In the genomic region with DNA sequence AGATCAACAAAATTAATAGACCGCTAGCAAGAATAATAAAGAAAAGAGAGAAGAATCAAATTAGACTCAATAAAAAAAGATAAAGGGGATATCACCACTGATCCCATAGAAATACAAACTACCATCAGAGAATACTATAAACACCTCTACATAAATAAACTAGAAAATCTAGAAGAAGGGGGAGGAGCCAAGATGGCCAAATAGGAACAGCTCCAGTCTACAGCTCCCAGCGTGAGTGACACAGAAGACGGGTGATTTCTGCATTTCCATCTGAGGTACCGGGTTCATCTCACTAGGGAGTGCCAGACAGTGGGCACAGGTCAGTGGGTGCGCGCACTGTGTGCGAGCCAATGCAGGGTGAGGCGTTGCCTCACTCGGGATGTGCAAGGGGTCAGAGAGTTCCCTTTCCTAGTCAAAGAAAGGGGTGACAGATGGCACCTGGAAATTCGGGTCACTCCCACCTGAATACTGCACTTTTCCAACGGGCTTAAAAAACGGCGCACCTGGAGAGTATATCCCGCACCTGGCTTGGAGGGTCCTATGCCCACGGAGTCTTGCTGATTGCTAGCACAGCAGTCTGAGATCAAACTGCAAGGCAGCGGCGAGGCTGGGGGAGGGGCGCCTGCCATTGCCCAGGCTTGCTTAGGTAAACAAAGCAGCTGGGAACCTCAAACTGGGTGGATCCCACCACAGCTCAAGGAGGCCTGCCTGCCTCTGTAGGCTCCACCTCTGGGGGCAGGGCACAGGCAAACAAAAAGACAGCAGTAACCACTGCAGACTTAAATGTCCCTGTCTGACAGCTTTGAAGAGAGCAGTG, we compare ENCODE assay signal across 16 cellular contexts. TPM values are rescaled to one million over a fixed set of nuclear protein-coding genes. Genes with fewer than 3 reads are reported as not detected.
DNase-seq lines count a peak whose midpoint lies in the region; ATAC-seq and TF ChIP-seq lines count a peak whose summit lies in the region.
"Not testable (repeated sequence)": the region's sequence is repeated elsewhere in the genome, so short reads cannot be mapped to it uniquely, and the experiment has no call there.
"Had no signal": no experiment of that assay in that cellular context is flagged by ENCODE, and none has a peak within 500 bp of the region (broad histone marks: within the 10 kb centered on the region; RNA-seq: fewer than 3 reads in every experiment).

No MANE protein-coding gene starts in this region.

- not testable (repeated sequence) for H4K20me1 ChIP-seq in DND-41 (ENCODE audit: insufficient read depth, low read length)

- TF ChIP-seq CTCF in DND-41 (IDR thresholded peaks at IDR 0.05; ENCODE audit: borderline replicate concordance, extremely low read depth, low read length, poor library complexity, severe bottlenecking); colonic mucosa (IDR thresholded peaks at IDR 0.05); type B pancreatic cell (conservative IDR thresholded peaks at IDR 0.05): not testable (repeated sequence)

- CTCF ChIA-PET in activated CD8-positive, alpha-beta T cell treated with anti-CD3 and anti-CD28 coated beads, Interleukin-2, amount 10 ng/mL, durations not matched to agents 7 days and 5 days (lab: Charles Lee): not testable (repeated sequence)

- H3K27ac ChIP-seq in DND-41 (ENCODE audit: low read length); colonic mucosa; iPS-18a (ENCODE audit: low read length): not testable (repeated sequence)

- not testable (repeated sequence) for H2AFZ ChIP-seq in DND-41 (ENCODE audit: low read depth, low read length)

- peaks cover 37% of the 10 kb centered on the region for H3K27me3 Mint-ChIP-seq in activated CD8-positive, alpha-beta T cell treated with anti-CD3 and anti-CD28 coated beads, Interleukin-2, amount 10 ng/mL, durations not matched to agents 7 days and 5 days (ENCODE audit: low read depth)
- peaks cover 0 to 29% (median 4%) of the 10 kb centered on the region in 5 donors for H3K27me3 Mint-ChIP-seq in naive thymus-derived CD8-positive, alpha-beta T cell
- peaks cover 14% of the 10 kb centered on the region for H3K27me3 Mint-ChIP-seq in type B pancreatic cell

- H3K27ac Mint-ChIP-seq in activated CD8-positive, alpha-beta T cell treated with anti-CD3 and anti-CD28 coated beads, Interleukin-2, amount 10 ng/mL, durations not matched to agents 7 days and 5 days; type B pancreatic cell: not testable (repeated sequence)
- peak overlapping the region in 3 of 10 donors; percentile 8 to 38 (median 22) for H3K27ac Mint-ChIP-seq in naive thymus-derived CD8-positive, alpha-beta T cell

- DNase-seq in DND-41 (peak; percentile 52), NCI-H69 (lab: John Stamatoyannopoulos, UW) (peak; percentile 16), colonic mucosa (peak; percentile 60)
- peak; percentile 39 for DNase-seq in Jurkat, Clone E6-1 (ENCODE audit: low read depth, low spot score)
- peak; percentile 46 for DNase-seq in activated CD8-positive, alpha-beta T cell treated with anti-CD3 and anti-CD28 coated beads, Interleukin-2, amount 10 ng/mL, durations not matched to agents 7 days and 5 days
- DNase-seq in naive thymus-derived CD8-positive, alpha-beta T cell: peak in 5 of 10 donors; percentile 39 to 73 (median 50)
- not testable (repeated sequence) for DNase-seq in type B pancreatic cell (ENCODE audit: extremely low spot score, unreplicated experiment)

- intact Hi-C loops in colonic mucosa (cut with DNase I): not testable (repeated sequence)

- POLR2A ChIA-PET in activated CD8-positive, alpha-beta T cell treated with anti-CD3 and anti-CD28 coated beads, Interleukin-2, amount 10 ng/mL, durations not matched to agents 7 days and 5 days (lab: Charles Lee); naive thymus-derived CD8-positive, alpha-beta T cell (lab: Charles Lee): not testable (repeated sequence)

- H3K9me3 ChIP-seq in DND-41 (ENCODE audit: insufficient read depth, low read length, severe bottlenecking); colonic mucosa; iPS-18a (ENCODE audit: control insufficient read depth, low read depth, low read length): not testable (repeated sequence)

- ATAC-seq in DND-41 (ENCODE audit: insufficient read depth, low read depth); activated CD8-positive, alpha-beta T cell treated with anti-CD3 and anti-CD28 coated beads, Interleukin-2, amount 10 ng/mL, durations not matched to agents 7 days and 5 days; naive thymus-derived CD8-positive, alpha-beta T cell: not testable (repeated sequence)

- H3K4me3 ChIP-seq in DND-41 (ENCODE audit: low read depth in 1 of 2, low read length in 2 of 2); colonic mucosa: not testable (repeated sequence)
- peak overlapping the region; percentile 18; the same call in 1 of the 2 replicates for H3K4me3 ChIP-seq in Jurkat, Clone E6-1 (ENCODE audit: low read length)
- peak overlapping the region; percentile 58 for H3K4me3 ChIP-seq in iPS-18a (ENCODE audit: low read length)

- not testable (repeated sequence) for H3K36me3 ChIP-seq in DND-41 (ENCODE audit: insufficient read depth, low read length); colonic mucosa; iPS-18a (ENCODE audit: control insufficient read depth, low read depth, low read length)

- not testable (repeated sequence) for H3K4me3 Mint-ChIP-seq in activated CD8-positive, alpha-beta T cell treated with anti-CD3 and anti-CD28 coated beads, Interleukin-2, amount 10 ng/mL, durations not matched to agents 7 days and 5 days
- peak overlapping the region in 6 of 10 donors; percentile 4 to 73 (median 35) for H3K4me3 Mint-ChIP-seq in naive thymus-derived CD8-positive, alpha-beta T cell
- H3K4me3 Mint-ChIP-seq in type B pancreatic cell: peak overlapping the region; percentile 13

- H3K4me2 ChIP-seq in DND-41 (ENCODE audit: insufficient read depth, low read length): not testable (repeated sequence)

- H3K27me3 ChIP-seq in DND-41 (ENCODE audit: insufficient read depth, low read length, poor library complexity); colonic mucosa; iPS-18a (ENCODE audit: control insufficient read depth, insufficient read depth, low read length): not testable (repeated sequence)

- H3K9ac ChIP-seq in DND-41 (ENCODE audit: low read depth, low read length); colonic mucosa (ENCODE audit: low read depth in 2 of 2, low read length in 2 of 2); iPS-18a (ENCODE audit: low read length): not testable (repeated sequence)

- not testable (repeated sequence) for H3K36me3 Mint-ChIP-seq in activated CD8-positive, alpha-beta T cell treated with anti-CD3 and anti-CD28 coated beads, Interleukin-2, amount 10 ng/mL, durations not matched to agents 7 days and 5 days (ENCODE audit: low read depth); naive thymus-derived CD8-positive, alpha-beta T cell; type B pancreatic cell

- not testable (repeated sequence) for H3K9me3 Mint-ChIP-seq in activated CD8-positive, alpha-beta T cell treated with anti-CD3 and anti-CD28 coated beads, Interleukin-2, amount 10 ng/mL, durations not matched to agents 7 days and 5 days (ENCODE audit: insufficient read depth); naive thymus-derived CD8-positive, alpha-beta T cell; type B pancreatic cell

- not testable (repeated sequence) for H3K79me2 ChIP-seq in DND-41 (ENCODE audit: insufficient read depth, low read length)

- not testable (repeated sequence) for H3K4me1 ChIP-seq in DND-41 (ENCODE audit: insufficient read depth, low read length); colonic mucosa; iPS-18a (ENCODE audit: control insufficient read depth, low read depth, low read length)

- H3K4me1 Mint-ChIP-seq in activated CD8-positive, alpha-beta T cell treated with anti-CD3 and anti-CD28 coated beads, Interleukin-2, amount 10 ng/mL, durations not matched to agents 7 days and 5 days (ENCODE audit: low read depth); type B pancreatic cell (ENCODE audit: unreplicated experiment): not testable (repeated sequence)
- H3K4me1 Mint-ChIP-seq in naive thymus-derived CD8-positive, alpha-beta T cell: peaks cover 0 to 19% (median 13%) of the 10 kb centered on the region in 4 donors

RNA-seq across cellular contexts. Expression of a gene that starts 11.8 kb away (rescaled TPM):
- not detected for polyA plus RNA-seq in Jurkat, Clone E6-1 (2012; ENCODE audit: insufficient read depth, insufficient read length)
- total RNA-seq in activated CD8-positive, alpha-beta T cell treated with anti-CD3 and anti-CD28 coated beads, Interleukin-2, amount 10 ng/mL, durations not matched to agents 7 days and 5 days: 1 to 10 TPM; 9.7 to 9.9 TPM
- total RNA-seq in colonic mucosa (1 to 10 TPM; 6.2 to 6.4 TPM), type B pancreatic cell (ENCODE audit: low replicate concordance) (7.9 and 17.3 TPM in 2 replicates)
- 10 to 100 TPM; 11.2 to 12.7 TPM for total RNA-seq in naive thymus-derived CD8-positive, alpha-beta T cell
- 1 to 10 TPM in 1 of 3 donors, under 1 TPM in 2; 0.29 to 1.8 (median 0.31) TPM for polyA plus RNA-seq in naive thymus-derived CD8-positive, alpha-beta T cell
- total RNA-seq: SK-MEL-5 had no signal
- polyA plus RNA-seq: neural cell had no signal

RNA-seq across cellular contexts. Expression of a gene that starts 46.8 kb away (rescaled TPM):
- not detected for polyA plus RNA-seq in Jurkat, Clone E6-1 (2012; ENCODE audit: insufficient read depth, insufficient read length)
- total RNA-seq in activated CD8-positive, alpha-beta T cell treated with anti-CD3 and anti-CD28 coated beads, Interleukin-2, amount 10 ng/mL, durations not matched to agents 7 days and 5 days: not detected
- total RNA-seq in colonic mucosa (not detected), type B pancreatic cell (ENCODE audit: low replicate concordance) (0.14 TPM in 2 replicates)
- under 1 TPM in 1 of 2 experiments, not detected in 1; 0.29 TPM for total RNA-seq in naive thymus-derived CD8-positive, alpha-beta T cell
- under 1 TPM in 1 of 3 donors, not detected in 2; 0.15 TPM for polyA plus RNA-seq in naive thymus-derived CD8-positive, alpha-beta T cell
- total RNA-seq: activated naive CD4-positive, alpha-beta T cell treated with anti-CD3 and anti-CD28 coated beads, Interleukin-2, amount 50 U/mL, for 72 hours; activated T-cell treated with anti-CD3 and anti-CD28 coated beads, Interleukin-2, amount 50 U/mL, for 72 hours; aorta; cardiac septum; left colon; SK-MEL-5; thyroid gland had no signal
- polyA plus RNA-seq: aorta had no signal
